ENCODE assay signal across 21 cellular contexts in the genomic region with DNA sequence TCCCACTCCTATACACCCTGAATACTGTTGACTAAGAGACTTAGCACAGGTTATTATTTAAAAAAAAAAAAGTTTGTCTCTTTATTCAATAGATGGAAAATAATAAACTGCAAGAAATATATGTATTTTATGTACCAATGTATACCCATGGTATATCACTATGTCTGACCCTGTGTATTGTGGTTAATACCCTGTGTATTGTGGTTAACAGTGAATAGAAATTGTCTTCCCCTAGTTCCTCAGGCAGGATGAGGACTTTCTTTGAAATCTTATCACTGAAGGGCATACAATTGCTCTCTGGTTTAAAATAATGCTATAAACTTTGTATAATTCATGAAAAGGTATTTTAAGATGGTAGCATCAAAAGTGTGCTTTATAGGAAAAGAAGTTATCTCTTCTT.
DNase-seq lines count a peak whose midpoint lies in the region; ATAC-seq, FAIRE-seq and TF ChIP-seq lines count a peak whose summit lies in the region.
"Had no signal": no experiment of that assay in that cellular context is flagged by ENCODE, and none has a peak within 500 bp of the region (broad histone marks: within the 10 kb centered on the region; RNA-seq: fewer than 3 reads in every experiment).

No MANE protein-coding gene starts in this region.

- no peaks in the 10 kb centered on the region for H3K36me3 Mint-ChIP-seq in astrocyte (ENCODE audit: low read depth, unreplicated experiment)
- H3K36me3 Mint-ChIP-seq: CD4-positive, alpha-beta memory T cell had no signal

- no peak for TF ChIP-seq CTCF in PC-3 (conservative IDR thresholded peaks at IDR 0.05; ENCODE audit: low read depth, low read length)
- no peak for TF ChIP-seq CTCF in astrocyte (IDR thresholded peaks at IDR 0.05; ENCODE audit: insufficient read depth, low read depth, low read length)
- no peak for TF ChIP-seq CTCF in hepatocyte (IDR thresholded peaks at IDR 0.05; ENCODE audit: poor library complexity)
- TF ChIP-seq CTCF in smooth muscle cell (IDR thresholded peaks at IDR 0.05; ENCODE audit: borderline replicate concordance, insufficient read depth, poor library complexity, severe bottlenecking), result no peak

- peaks cover 18% of the 10 kb centered on the region for H3K4me1 ChIP-seq in PC-3 (ENCODE audit: insufficient read depth, low read length)
- H3K4me1 ChIP-seq in astrocyte (ENCODE audit: insufficient read depth, low read length), result no peaks in the 10 kb centered on the region
- H3K4me1 ChIP-seq in hepatocyte (ENCODE audit: insufficient read depth), result no peaks in the 10 kb centered on the region
- H3K4me1 ChIP-seq in smooth muscle cell (ENCODE audit: low read depth), result no peaks in the 10 kb centered on the region

- H3K4me3 Mint-ChIP-seq in astrocyte (ENCODE audit: unreplicated experiment), result no peak overlapping the region

- H3K9me3 Mint-ChIP-seq in astrocyte (ENCODE audit: unreplicated experiment), result no peaks in the 10 kb centered on the region

- H3K36me3 ChIP-seq in PC-3 (ENCODE audit: low read depth, low read length) (no peaks in the 10 kb centered on the region), astrocyte (ENCODE audit: insufficient read depth, low read length) (no peaks in the 10 kb centered on the region), hepatocyte (replicated peaks; ENCODE audit: insufficient read depth, low read depth) (no peaks in the 10 kb centered on the region), smooth muscle cell (ENCODE audit: low read depth) (no peaks in the 10 kb centered on the region)

- H3K4me3 ChIP-seq in PC-3 (ENCODE audit: low read length) (no peak overlapping the region), astrocyte (ENCODE audit: insufficient read depth, low read depth, low read length) (no peak overlapping the region), hepatocyte (no peak overlapping the region), smooth muscle cell (no peak overlapping the region)
- H3K4me3 ChIP-seq: GM12878 had no signal

- ATAC-seq in PC-3 (no peak; the same call in 1 of the 2 replicates), HG03095 (IDR thresholded peaks at IDR 0.05; ENCODE audit: unreplicated experiment) (no peak)
- ATAC-seq: GM12878 had no signal

- H3K27ac ChIP-seq in PC-3 (ENCODE audit: low read length) (peak overlapping the region; percentile 45), astrocyte (ENCODE audit: low read depth, low read length) (no peak overlapping the region), hepatocyte (peak overlapping the region; percentile 6), smooth muscle cell (ENCODE audit: low read depth) (peak overlapping the region; percentile 46)
- H3K27ac ChIP-seq: RWPE1 had no signal

- no peak overlapping the region for H3K9ac ChIP-seq in PC-3 (ENCODE audit: low read length)
- H3K9ac ChIP-seq in astrocyte (ENCODE audit: low read length), result no peak overlapping the region
- no peak overlapping the region for H3K9ac ChIP-seq in smooth muscle cell (ENCODE audit: low read depth)

- H3K4me2 ChIP-seq in PC-3 (ENCODE audit: low read length) (peak overlapping the region; percentile 16; the same call in 1 of the 2 replicates), astrocyte (ENCODE audit: low read length) (no peak overlapping the region), hepatocyte (no peak overlapping the region), smooth muscle cell (no peak overlapping the region)

- BruUV-seq in PC-3 (replicated peaks; lab: Mats Ljungman, UMichigan), result no TSS peak

- H3K9me2 ChIP-seq in PC-3 (replicated peaks; ENCODE audit: low read length) (no peaks in the 10 kb centered on the region), hepatocyte (replicated peaks; ENCODE audit: insufficient read depth) (no peaks in the 10 kb centered on the region)

- FAIRE-seq in astrocyte (lab: Jason Lieb, UNC), result no peak
- FAIRE-seq: GM12878 had no signal

- H4K20me1 ChIP-seq in PC-3 (ENCODE audit: low read length) (no peaks in the 10 kb centered on the region), astrocyte (ENCODE audit: insufficient read depth, low read length) (no peaks in the 10 kb centered on the region), hepatocyte (ENCODE audit: insufficient read depth, poor library complexity, severe bottlenecking) (no peaks in the 10 kb centered on the region), smooth muscle cell (ENCODE audit: low read depth) (no peaks in the 10 kb centered on the region)

- H3K27ac Mint-ChIP-seq in astrocyte (ENCODE audit: unreplicated experiment), result peak overlapping the region; percentile 95
- H3K27ac Mint-ChIP-seq: CD4-positive, alpha-beta memory T cell had no signal

- H3K4me1 Mint-ChIP-seq in astrocyte (ENCODE audit: low read depth, unreplicated experiment), result peaks cover 4% of the 10 kb centered on the region

- POLR2A ChIA-PET in PC-3 (lab: Charles Lee; ENCODE audit: unreplicated experiment), result no interaction called here

- H3K9me3 ChIP-seq in PC-3 (ENCODE audit: low read length) (no peaks in the 10 kb centered on the region), astrocyte (ENCODE audit: insufficient read depth, low read depth, low read length) (no peaks in the 10 kb centered on the region), hepatocyte (ENCODE audit: low read depth) (no peaks in the 10 kb centered on the region), smooth muscle cell (replicated peaks; ENCODE audit: low read depth) (no peaks in the 10 kb centered on the region)

- intact Hi-C loops in PC-3 (cut with micrococcal nuclease), result loop anchor here (2.0 kb wide), 3 partner anchors 22 to 192 kb away; no protein-coding TSS in a partner anchor

- H3K27me3 Mint-ChIP-seq in astrocyte (ENCODE audit: low read depth, unreplicated experiment), result no peaks in the 10 kb centered on the region
- H3K27me3 Mint-ChIP-seq: CD4-positive, alpha-beta memory T cell had no signal

- CTCF ChIA-PET in PC-3 (lab: Charles Lee), result no interaction called here

- H3K79me2 ChIP-seq in PC-3 (ENCODE audit: low read length) (no peaks in the 10 kb centered on the region), astrocyte (ENCODE audit: insufficient read depth, low read length) (no peaks in the 10 kb centered on the region), hepatocyte (no peaks in the 10 kb centered on the region), smooth muscle cell (ENCODE audit: low read depth) (no peaks in the 10 kb centered on the region)

- no peaks in the 10 kb centered on the region for H3F3A ChIP-seq in PC-3 (ENCODE audit: low read length, unreplicated experiment)
- H3F3A ChIP-seq in smooth muscle cell (ENCODE audit: low read depth), result no peaks in the 10 kb centered on the region

- H2AFZ ChIP-seq in PC-3 (ENCODE audit: low read length) (no peak overlapping the region), astrocyte (ENCODE audit: low read depth, low read length) (no peak overlapping the region), hepatocyte (no peak overlapping the region), smooth muscle cell (ENCODE audit: low read depth) (no peak overlapping the region)

- DNase-seq in PC-3 (no peak), astrocyte (ENCODE audit: low read depth) (no peak), hepatocyte (ENCODE audit: low spot score) (no peak), smooth muscle cell (lab: John Stamatoyannopoulos, UW; ENCODE audit: unreplicated experiment) (no peak), NCI-H524 (lab: John Stamatoyannopoulos, UW) (no peak)
- no peak for DNase-seq in activated naive CD4-positive, alpha-beta T cell (lab: John Stamatoyannopoulos, UW)
- DNase-seq: C1 segment of cervical spinal cord; CD4-positive, alpha-beta memory T cell; COR-L47; DMS53; NCI-H1092 treated with DMSO at 0.1 percent for 48 hours; NCI-H1436; NCI-H187 treated with DMSO at 0.1 percent for 48 hours; NCI-H2171 treated with DMSO at 0.1 percent for 48 hours; NCI-H524 treated with DMSO at 0.1 percent for 48 hours; NCI-H82; NK-92 treated with Interleukin-12 subunit alpha and Interleukin-12 subunit beta, amount 100 ng/mL, for 24 hours; SHP77 had no signal

- H3K27me3 ChIP-seq in PC-3 (ENCODE audit: low read length) (no peaks in the 10 kb centered on the region), astrocyte (ENCODE audit: insufficient read depth, low read length) (no peaks in the 10 kb centered on the region), hepatocyte (no peaks in the 10 kb centered on the region), smooth muscle cell (ENCODE audit: low read depth) (no peaks in the 10 kb centered on the region)
